16 cellular contexts compared by ENCODE assay signal in genomic region chr1:235710665-235711064, GRCh38.
"Had no signal": no experiment of that assay in that cellular context is flagged by ENCODE, and none has a peak within 500 bp of the region (broad histone marks: within the 10 kb centered on the region; RNA-seq: fewer than 3 reads in every experiment).

No MANE protein-coding gene starts in this region.

- ATAC-seq: gastroesophageal sphincter, psoas muscle, right lobe of liver had no signal

- H3K27me3 ChIP-seq: esophagus muscularis mucosa, gastroesophageal sphincter, neutrophil, right lobe of liver, stomach, transverse colon had no signal

- H3K4me1 Mint-ChIP-seq: naive B cell, nephron had no signal

- H3K4me3 ChIP-seq: esophagus muscularis mucosa, gastroesophageal sphincter, psoas muscle, right lobe of liver, stomach, thoracic aorta, transverse colon had no signal

- H3K27ac ChIP-seq: esophagus muscularis mucosa, gastroesophageal sphincter, psoas muscle, right lobe of liver, stomach, thoracic aorta, transverse colon had no signal

- DNase-seq: effector memory CD4-positive, alpha-beta T cell; mesendoderm; naive B cell; psoas muscle; retina; right lobe of liver; stimulated activated CD4-positive, alpha-beta T cell treated with anti-CD3 and anti-CD28 coated beads, Interleukin-2, amount 100 ng/mL, for 24 hours; stimulated activated naive CD4-positive, alpha-beta T cell; stomach; substantia nigra; transverse colon had no signal

- H3K4me1 ChIP-seq: esophagus muscularis mucosa, gastroesophageal sphincter, psoas muscle, right lobe of liver, stomach, transverse colon had no signal

- H3K27me3 Mint-ChIP-seq: naive B cell had no signal

- H3K27ac Mint-ChIP-seq: nephron had no signal

- H3K9me3 Mint-ChIP-seq: naive B cell, nephron had no signal

- H3K4me3 Mint-ChIP-seq: naive B cell, nephron had no signal

- H3K9me3 ChIP-seq: esophagus muscularis mucosa, gastroesophageal sphincter, neutrophil, psoas muscle, right lobe of liver, stomach, thoracic aorta, transverse colon had no signal
